ENCODE assay signal across 14 cellular contexts in genomic region chr2:9001229-9001628, GRCh38. TPM values are rescaled to one million over a fixed set of nuclear protein-coding genes. Genes with fewer than 3 reads are reported as not detected.
DNase-seq lines count a peak whose midpoint lies in the region; ATAC-seq and TF ChIP-seq lines count a peak whose summit lies in the region.
"Had no signal": no experiment of that assay in that cellular context is flagged by ENCODE, and none has a peak within 500 bp of the region (broad histone marks: within the 10 kb centered on the region; RNA-seq: fewer than 3 reads in every experiment).

No MANE protein-coding gene starts in this region.

- H3K27ac Mint-ChIP-seq in stimulated activated effector memory CD8-positive, alpha-beta T cell treated with anti-CD3 and anti-CD28 coated beads, Interleukin-12 subunit alpha, Interleukin-12 subunit beta, amount 100 ng/mL, for 72 hours, result no peak overlapping the region
- H3K27ac Mint-ChIP-seq: activated naive CD4-positive, alpha-beta T cell treated with anti-CD3 and anti-CD28 coated beads, Interleukin-2, amount 50 U/mL, for 24 hours; neural progenitor cell; stimulated activated naive CD8-positive, alpha-beta T cell treated with anti-CD3 and anti-CD28 coated beads, Interleukin-15, Interleukin-2, amounts not matched to agents 100 ng/mL and 50 ng/mL, for 24 hours had no signal

- H3K4me3 Mint-ChIP-seq in stimulated activated effector memory CD8-positive, alpha-beta T cell treated with anti-CD3 and anti-CD28 coated beads, Interleukin-12 subunit alpha, Interleukin-12 subunit beta, amount 100 ng/mL, for 72 hours, result no peak overlapping the region
- H3K4me3 Mint-ChIP-seq: activated naive CD4-positive, alpha-beta T cell treated with anti-CD3 and anti-CD28 coated beads, Interleukin-2, amount 50 U/mL, for 24 hours had no signal

- ATAC-seq in HG03175 (IDR thresholded peaks at IDR 0.05; ENCODE audit: unreplicated experiment), result no peak
- no peak for ATAC-seq in stimulated activated effector memory CD8-positive, alpha-beta T cell treated with anti-CD3 and anti-CD28 coated beads, Interleukin-12 subunit alpha, Interleukin-12 subunit beta, amount 100 ng/mL, for 72 hours

- H3K4me3 ChIP-seq in adipocyte (ENCODE audit: low read length), result no peak overlapping the region
- H3K4me3 ChIP-seq: neural progenitor cell had no signal

- H3K36me3 Mint-ChIP-seq in stimulated activated effector memory CD8-positive, alpha-beta T cell treated with anti-CD3 and anti-CD28 coated beads, Interleukin-12 subunit alpha, Interleukin-12 subunit beta, amount 100 ng/mL, for 72 hours, result no peaks in the 10 kb centered on the region
- H3K36me3 Mint-ChIP-seq: activated naive CD4-positive, alpha-beta T cell treated with anti-CD3 and anti-CD28 coated beads, Interleukin-2, amount 50 U/mL, for 24 hours had no signal

- DNase-seq in COLO668 (lab: John Stamatoyannopoulos, UW; ENCODE audit: unreplicated experiment) (peak; percentile 45), HT1080 (ENCODE audit: low read depth) (peak; percentile 47), adipocyte (ENCODE audit: low read depth) (peak; percentile 43), iris pigment epithelial cell (ENCODE audit: low read depth) (peak; percentile 68), SIG-M5 (lab: John Stamatoyannopoulos, UW) (no peak), RWPE1 (ENCODE audit: low spot score) (no peak)
- no peak for DNase-seq in stimulated activated effector memory CD8-positive, alpha-beta T cell treated with anti-CD3 and anti-CD28 coated beads, Interleukin-12 subunit alpha, Interleukin-12 subunit beta, amount 100 ng/mL, for 72 hours (ENCODE audit: low spot score in 2 of 2)
- DNase-seq: activated CD4-positive, alpha-beta T cell treated with anti-CD3 and anti-CD28 coated beads, Interleukin-2, amount 50 U/mL, for 4 hours; NCI-H1930; stimulated activated CD4-positive, alpha-beta T cell treated with anti-CD3 and anti-CD28 coated beads, Interleukin-2, amount 100 ng/mL, for 24 hours had no signal

- H3K4me1 Mint-ChIP-seq in stimulated activated effector memory CD8-positive, alpha-beta T cell treated with anti-CD3 and anti-CD28 coated beads, Interleukin-12 subunit alpha, Interleukin-12 subunit beta, amount 100 ng/mL, for 72 hours, result peaks cover 5% of the 10 kb centered on the region

- no peaks in the 10 kb centered on the region for H3K9me3 Mint-ChIP-seq in stimulated activated effector memory CD8-positive, alpha-beta T cell treated with anti-CD3 and anti-CD28 coated beads, Interleukin-12 subunit alpha, Interleukin-12 subunit beta, amount 100 ng/mL, for 72 hours
- H3K9me3 Mint-ChIP-seq: activated naive CD4-positive, alpha-beta T cell treated with anti-CD3 and anti-CD28 coated beads, Interleukin-2, amount 50 U/mL, for 24 hours; neural progenitor cell; stimulated activated naive CD8-positive, alpha-beta T cell treated with anti-CD3 and anti-CD28 coated beads, Interleukin-15, Interleukin-2, amounts not matched to agents 100 ng/mL and 50 ng/mL, for 24 hours had no signal

- no peaks in the 10 kb centered on the region for H3K27me3 ChIP-seq in adipocyte (replicated peaks; ENCODE audit: control insufficient read depth, insufficient read depth, low read length)

- no peaks in the 10 kb centered on the region for H3K36me3 ChIP-seq in adipocyte (ENCODE audit: control insufficient read depth, insufficient read depth, low read length, severe bottlenecking)
- H3K36me3 ChIP-seq: neural progenitor cell had no signal

- POLR2A ChIA-PET in RWPE1 (lab: Yijun Ruan, JAX; ENCODE audit: low non-redundant PET), result interaction anchor here (0.6 kb wide), 1 partner anchor 10 kb away, joined by 3 read pairs; no protein-coding TSS in a partner anchor

- no peak for TF ChIP-seq CTCF in RWPE1 (conservative IDR thresholded peaks at IDR 0.05; ENCODE audit: low read depth)

- CTCF ChIA-PET in RWPE1 (lab: Yijun Ruan, JAX), result interaction anchor here (0.5 to 0.6 kb wide), 2 partner anchors 20 to 130 kb away, joined by 3 read pairs; no protein-coding TSS in a partner anchor

- peaks cover 10% of the 10 kb centered on the region for H3K4me1 ChIP-seq in adipocyte (ENCODE audit: control insufficient read depth, insufficient read depth, low read length)

- H3K9me3 ChIP-seq in adipocyte (ENCODE audit: control insufficient read depth, low read length), result no peaks in the 10 kb centered on the region

- no peak overlapping the region for H3K27ac ChIP-seq in RWPE1
- H3K27ac ChIP-seq: neural progenitor cell had no signal

- no peak overlapping the region for H3K9ac ChIP-seq in adipocyte (ENCODE audit: low read length)
- H3K9ac ChIP-seq: neural progenitor cell had no signal

RNA-seq across cellular contexts. Expression of gene MBOAT2, which starts 2.3 kb away (rescaled TPM):
- 26.4 and 35.4 TPM in 2 replicates for total RNA-seq in HT1080 (2014; rRNA removed; shearing (Covaris generic))
- polyA plus RNA-seq in HT1080 (2015; cell fraction: cytosol; rRNA removed), result 30.0 and 31.8 TPM in 2 replicates
- 79.1 and 88.1 TPM in 2 replicates for polyA plus RNA-seq in HT1080 (2015; cell fraction: nucleus; rRNA removed)

Comparison
In these comparisons a context has a peak if more than half of its experiments do, and no peak if none do; other contexts are left out.
1. DNase-seq: peak in COLO668 (single experiment), HT1080 (single experiment), adipocyte (single experiment) and iris pigment epithelial cell (single experiment); none in SIG-M5 (single experiment), stimulated activated effector memory CD8-positive, alpha-beta T cell treated with anti-CD3 and anti-CD28 coated beads, Interleukin-12 subunit alpha, Interleukin-12 subunit beta, amount 100 ng/mL, for 72 hours (0 of 2) and RWPE1 (single experiment).